ENCODE assay signal across 23 cellular contexts in genomic region chr7:30760514-30761213, GRCh38. TPM values are rescaled to one million over a fixed set of nuclear protein-coding genes. Genes with fewer than 3 reads are reported as not detected.
DNase-seq lines count a peak whose midpoint lies in the region; ATAC-seq and TF ChIP-seq lines count a peak whose summit lies in the region.
"Had no signal": no experiment of that assay in that cellular context is flagged by ENCODE, and none has a peak within 500 bp of the region (broad histone marks: within the 10 kb centered on the region; RNA-seq: fewer than 3 reads in every experiment).

No MANE protein-coding gene starts in this region.

- H3K27me3 Mint-ChIP-seq in MCF 10A (ENCODE audit: insufficient read depth, unreplicated experiment), result peaks cover 10% of the 10 kb centered on the region
- H3K27me3 Mint-ChIP-seq: activated naive CD4-positive, alpha-beta T cell treated with anti-CD3 and anti-CD28 coated beads, Interleukin-2, amount 50 U/mL, for 24 hours had no signal

- no peak overlapping the region for H3K4me3 Mint-ChIP-seq in MCF 10A (ENCODE audit: unreplicated experiment)
- H3K4me3 Mint-ChIP-seq: activated CD4-positive, alpha-beta memory T cell treated with anti-CD3 and anti-CD28 coated beads, Interleukin-2, amount 10 ng/mL, durations not matched to agents 7 days and 5 days; activated naive CD4-positive, alpha-beta T cell treated with anti-CD3 and anti-CD28 coated beads, Interleukin-2, amount 50 U/mL, for 24 hours; H9 had no signal

- no peaks in the 10 kb centered on the region for H3K79me1 ChIP-seq in mesendoderm (ENCODE audit: low read length)

- H3K9me3 ChIP-seq in mammary epithelial cell (replicated peaks; ENCODE audit: insufficient read depth, low read length) (no peaks in the 10 kb centered on the region), upper lobe of left lung (no peaks in the 10 kb centered on the region), BE2C (no peaks in the 10 kb centered on the region; the same call in 1 of the 2 replicates)
- H3K9me3 ChIP-seq: MG63, SJSA1, tibial nerve had no signal

- POLR2A ChIA-PET in MCF 10A (lab: Yijun Ruan, JAX), result no interaction called here

- BruUV-seq in MCF 10A (replicated peaks; lab: Mats Ljungman, UMichigan) (no TSS peak), mammary epithelial cell (replicated peaks; lab: Mats Ljungman, UMichigan) (no TSS peak)

- no peak overlapping the region for H3K9ac ChIP-seq in mammary epithelial cell (ENCODE audit: insufficient read depth, low read length)
- H3K9ac ChIP-seq in mesendoderm (ENCODE audit: low read length), result no peak overlapping the region

- TF ChIP-seq CTCF in MCF 10A (IDR thresholded peaks at IDR 0.05; ENCODE audit: unreplicated experiment) (no peak), mammary epithelial cell (conservative IDR thresholded peaks at IDR 0.05 in 1 of 2, IDR thresholded peaks at IDR 0.05 in 1 of 2; ENCODE audit: extremely low read depth in 1 of 2, insufficient read depth in 1 of 2, low read depth in 1 of 2, low read length in 2 of 2) (no peak), coronary artery (IDR thresholded peaks at IDR 0.05) (no peak), upper lobe of left lung (IDR thresholded peaks at IDR 0.05) (no peak), BE2C (IDR thresholded peaks at IDR 0.05; ENCODE audit: low read depth, low read length) (no peak)

- no peak overlapping the region for H3K23ac ChIP-seq in mesendoderm (ENCODE audit: low read length)

- H4K20me1 ChIP-seq in mammary epithelial cell (ENCODE audit: insufficient read depth, low read length), result no peaks in the 10 kb centered on the region

- no peak for TF ChIP-seq POLR2A in upper lobe of left lung (IDR thresholded peaks at IDR 0.05)

- WGBS in mammary epithelial cell (ENCODE audit: low coverage, missing lambda C conversion rate), result 91% methylated on average over 3 of the region's 3 CpGs
- no CpG with 5 or more reads among the region's 3 CpGs for WGBS in mesendoderm (ENCODE audit: extremely low coverage, insufficient coverage, low lambda C conversion rate)
- WGBS in upper lobe of left lung, 2 donors, result 95 to 96% methylated on average over 3 of the region's 3 CpGs

- no peaks in the 10 kb centered on the region for H3K79me2 ChIP-seq in mammary epithelial cell (ENCODE audit: insufficient read depth, low read length)
- no peaks in the 10 kb centered on the region for H3K79me2 ChIP-seq in mesendoderm (ENCODE audit: control insufficient read depth, insufficient read depth, low read length)

- H3K36me3 ChIP-seq in mammary epithelial cell (ENCODE audit: insufficient read depth, low read length) (no peaks in the 10 kb centered on the region), mesendoderm (ENCODE audit: control insufficient read depth, insufficient read depth, low read length) (no peaks in the 10 kb centered on the region), upper lobe of left lung (no peaks in the 10 kb centered on the region), BE2C (no peaks in the 10 kb centered on the region)
- H3K36me3 ChIP-seq: MG63, SJSA1, tibial nerve had no signal

- intact Hi-C loops in MCF 10A (cut with micrococcal nuclease), result no loop called here
- intact Hi-C loops in mammary epithelial cell (cut with micrococcal nuclease), result no loop called here

- H3K56ac ChIP-seq in mesendoderm (ENCODE audit: low read length), result no peak overlapping the region

- peaks cover 5% of the 10 kb centered on the region for H3K4me1 Mint-ChIP-seq in MCF 10A (ENCODE audit: insufficient read depth, unreplicated experiment)
- H3K4me1 Mint-ChIP-seq: activated CD4-positive, alpha-beta memory T cell treated with anti-CD3 and anti-CD28 coated beads, Interleukin-2, amount 10 ng/mL, durations not matched to agents 7 days and 5 days; activated naive CD4-positive, alpha-beta T cell treated with anti-CD3 and anti-CD28 coated beads, Interleukin-2, amount 50 U/mL, for 24 hours; H9 had no signal

- H3K27ac ChIP-seq in mammary epithelial cell (ENCODE audit: insufficient read depth, low read depth, low read length) (no peak overlapping the region), coronary artery (peak overlapping the region; percentile 57 to 82), mesendoderm (ENCODE audit: low read depth, low read length) (peak overlapping the region; percentile 2), upper lobe of left lung (peak overlapping the region in 3 of 4 donors; percentile 5 to 48 (median 40))
- H3K27ac ChIP-seq: SJSA1, tibial nerve had no signal

- no peak overlapping the region for H4K8ac ChIP-seq in mesendoderm (ENCODE audit: low read depth, low read length)

- H3K18ac ChIP-seq in mesendoderm (ENCODE audit: low read length), result no peak overlapping the region

- H3K4me1 ChIP-seq in mammary epithelial cell (ENCODE audit: insufficient read depth, low read length), result no peaks in the 10 kb centered on the region
- H3K4me1 ChIP-seq in mesendoderm (ENCODE audit: control insufficient read depth, low read depth, low read length), result peaks cover 7% of the 10 kb centered on the region
- peaks cover 31 to 44% (median 36%) of the 10 kb centered on the region in 4 donors for H3K4me1 ChIP-seq in upper lobe of left lung
- H3K4me1 ChIP-seq in BE2C, result peaks cover 8% of the 10 kb centered on the region
- H3K4me1 ChIP-seq: SJSA1 had no signal

- H2BK5ac ChIP-seq in mesendoderm (ENCODE audit: low read length), result no peak overlapping the region

- H3K27me3 ChIP-seq in mammary epithelial cell (ENCODE audit: insufficient read depth, low read length) (no peaks in the 10 kb centered on the region), mesendoderm (ENCODE audit: insufficient read depth, low read length, poor library complexity) (no peaks in the 10 kb centered on the region), upper lobe of left lung (no peaks in the 10 kb centered on the region), BE2C (no peaks in the 10 kb centered on the region)
- H3K27me3 ChIP-seq: MG63, SJSA1, tibial nerve had no signal

- no peak for TF ChIP-seq EP300 in upper lobe of left lung (IDR thresholded peaks at IDR 0.05)

- no peak overlapping the region for H2AFZ ChIP-seq in mammary epithelial cell (ENCODE audit: low read depth, low read length)

- H3K27ac Mint-ChIP-seq in MCF 10A (ENCODE audit: low read depth, unreplicated experiment), result no peak overlapping the region
- H3K27ac Mint-ChIP-seq: activated CD4-positive, alpha-beta memory T cell treated with anti-CD3 and anti-CD28 coated beads, Interleukin-2, amount 10 ng/mL, durations not matched to agents 7 days and 5 days; activated naive CD4-positive, alpha-beta T cell treated with anti-CD3 and anti-CD28 coated beads, Interleukin-2, amount 50 U/mL, for 24 hours; H9 had no signal

- no peak overlapping the region for H4K5ac ChIP-seq in mesendoderm (ENCODE audit: low read length)

- no peaks in the 10 kb centered on the region for H3K9me3 Mint-ChIP-seq in MCF 10A (ENCODE audit: unreplicated experiment)
- H3K9me3 Mint-ChIP-seq: activated CD4-positive, alpha-beta memory T cell treated with anti-CD3 and anti-CD28 coated beads, Interleukin-2, amount 10 ng/mL, durations not matched to agents 7 days and 5 days; activated naive CD4-positive, alpha-beta T cell treated with anti-CD3 and anti-CD28 coated beads, Interleukin-2, amount 50 U/mL, for 24 hours; H9 had no signal

- ATAC-seq in upper lobe of left lung (ENCODE audit: low FRiP score in 2 of 2) (no peak), GM18867 (IDR thresholded peaks at IDR 0.05; ENCODE audit: unreplicated experiment) (no peak), HG02588 (IDR thresholded peaks at IDR 0.05; ENCODE audit: unreplicated experiment) (no peak)
- ATAC-seq: sciatic nerve had no signal

- H3K4me3 ChIP-seq in mammary epithelial cell (replicated peaks in 1 of 3; ENCODE audit: insufficient read depth in 1 of 3, low read depth in 2 of 3, low read length in 3 of 3) (no peak overlapping the region), coronary artery (no peak overlapping the region), mesendoderm (ENCODE audit: low read length) (no peak overlapping the region), upper lobe of left lung (no peak overlapping the region), BE2C (ENCODE audit: low read depth, low read length) (no peak overlapping the region)
- H3K4me3 ChIP-seq: MG63, SJSA1, tibial nerve had no signal

- DNase-seq in MCF 10A (ENCODE audit: unreplicated experiment) (peak; percentile 34), mammary epithelial cell (no peak), coronary artery (ENCODE audit: low spot score) (no peak), mesendoderm (no peak), upper lobe of left lung (no peak), BE2C (no peak)
- DNase-seq: ACHN; activated CD4-positive, alpha-beta memory T cell treated with anti-CD3 and anti-CD28 coated beads, Interleukin-2, amount 10 ng/mL, durations not matched to agents 7 days and 5 days; activated CD4-positive, CD25-positive, alpha-beta regulatory T cell; activated CD8-positive, alpha-beta memory T cell treated with anti-CD3 and anti-CD28 coated beads, Interleukin-2, amount 50 U/mL, for 48 hours; DMS53; H9; kidney; MG63; NCI-H2029; stimulated activated naive CD4-positive, alpha-beta T cell treated with Interleukin-2 at 50 U/mL for 16 hours had no signal

- in situ Hi-C loops in mammary epithelial cell (cut with MboI; ENCODE audit: low sequenced_read_pairs in 2 of 2), result no loop called here

- dilution Hi-C loops in mammary epithelial cell (cut with HindIII; ENCODE audit: low sequenced_read_pairs), result no loop called here

- no peak overlapping the region for H2BK120ac ChIP-seq in mesendoderm (ENCODE audit: low read depth, low read length)

- H3K4me2 ChIP-seq in mammary epithelial cell (ENCODE audit: insufficient read depth, low read depth, low read length) (no peak overlapping the region), mesendoderm (ENCODE audit: low read length) (no peak overlapping the region)

- CTCF ChIA-PET in MCF 10A (lab: Yijun Ruan, JAX), result interaction anchor here (0.5 to 0.7 kb wide), 2 partner anchors 13 to 41 kb away, joined by 3 to 4 read pairs; no protein-coding TSS in a partner anchor
- CTCF ChIA-PET in mammary epithelial cell (lab: Charles Lee; ENCODE audit: low non-redundant PET), result no interaction called here

- no peak overlapping the region for H2AK5ac ChIP-seq in mesendoderm (ENCODE audit: low read length)

- no peaks in the 10 kb centered on the region for H3K36me3 Mint-ChIP-seq in MCF 10A (ENCODE audit: insufficient read depth, unreplicated experiment)
- H3K36me3 Mint-ChIP-seq: activated naive CD4-positive, alpha-beta T cell treated with anti-CD3 and anti-CD28 coated beads, Interleukin-2, amount 50 U/mL, for 24 hours had no signal

- no peak overlapping the region for H2BK15ac ChIP-seq in mesendoderm (replicated peaks; ENCODE audit: low read depth)

- H3K4ac ChIP-seq in mesendoderm (ENCODE audit: low read depth, low read length), result no peak overlapping the region

RNA-seq across cellular contexts. Expression of gene INMT, which starts 8.7 kb away (rescaled TPM):
- total RNA-seq in MCF 10A (2022), result not detected in 2 replicates
- not detected for total RNA-seq in mammary epithelial cell
- not detected for polyA plus RNA-seq in mammary epithelial cell
- not detected for polyA minus RNA-seq in mammary epithelial cell
- polyA plus RNA-seq in mesendoderm (2013, experiment 1 of 2), result 0.03 TPM
- polyA plus RNA-seq in mesendoderm (2013, experiment 2 of 2), result 0.01 TPM
- total RNA-seq in upper lobe of left lung, result 100 to 1,000 TPM in 5 of 6 donors, 10 to 100 TPM in 1; 70.5 to 447 (median 322) TPM
- polyA plus RNA-seq in BE2C (2012; ENCODE audit: insufficient read depth, insufficient read length, low read depth), result not detected
- total RNA-seq: HT-29 had no signal

RNA-seq across cellular contexts. Expression of gene MINDY4, which starts 10.6 kb away (rescaled TPM):
- total RNA-seq in MCF 10A (2022) (9.2 and 12.4 TPM in 2 replicates), mammary epithelial cell (1 to 10 TPM; 3.6 to 6.8 TPM), upper lobe of left lung (10 to 100 TPM in 5 of 6 donors, 1 to 10 TPM in 1; 7.7 to 43.0 (median 19.4) TPM)
- polyA plus RNA-seq in mammary epithelial cell, result 1.9 TPM
- 1.3 TPM for polyA minus RNA-seq in mammary epithelial cell
- polyA plus RNA-seq in mesendoderm (2013, experiment 1 of 2), result 2.2 TPM
- 2.1 TPM for polyA plus RNA-seq in mesendoderm (2013, experiment 2 of 2)
- polyA plus RNA-seq in BE2C (2012; ENCODE audit: insufficient read depth, insufficient read length, low read depth), result 2.2 TPM

Comparison
In these comparisons a context has a peak if more than half of its experiments do, and no peak if none do; other contexts are left out.
1. RNA of gene INMT, which starts 8.7 kb away (total RNA-seq): 70.5 to 447 TPM in upper lobe of left lung; not detected in MCF 10A and not detected in mammary epithelial cell; every median in the first group is over 10 times any median in the second.